27 cellular contexts compared by ENCODE assay signal in genomic region chr2:154015233-154015632, GRCh38.
"Had no signal": no experiment of that assay in that cellular context is flagged by ENCODE, and none has a peak within 500 bp of the region (broad histone marks: within the 10 kb centered on the region; RNA-seq: fewer than 3 reads in every experiment).

No MANE protein-coding gene starts in this region.

- DNase-seq: colonic mucosa; cortex of kidney; dermis blood vessel endothelial cell; dorsolateral prefrontal cortex; effector CD4-positive, alpha-beta T cell; effector CD8-positive, alpha-beta T cell; effector memory CD4-positive, alpha-beta T cell; effector memory CD8-positive, alpha-beta T cell; endodermal cell; erythroblast; esophagus squamous epithelium; foreskin fibroblast; foreskin keratinocyte; foreskin melanocyte; gastrocnemius medialis; glutamatergic neuron; head of caudate nucleus; heart left ventricle; heart right ventricle had no signal

- H3K9me3 ChIP-seq: colonic mucosa, esophagus muscularis mucosa, gastrocnemius medialis had no signal

- H3K27me3 ChIP-seq: colonic mucosa, dorsolateral prefrontal cortex, esophagus muscularis mucosa, esophagus squamous epithelium, foreskin keratinocyte, gastrocnemius medialis, gastroesophageal sphincter, heart left ventricle, heart right ventricle had no signal

- H3K4me3 ChIP-seq: colonic mucosa, coronary artery, dorsolateral prefrontal cortex, esophagus muscularis mucosa, esophagus squamous epithelium, gastrocnemius medialis, gastroesophageal sphincter, heart left ventricle, heart right ventricle had no signal

- H3K36me3 ChIP-seq: colonic mucosa, esophagus muscularis mucosa, esophagus squamous epithelium, gastrocnemius medialis, gastroesophageal sphincter, heart left ventricle, heart right ventricle had no signal

- ATAC-seq: effector memory CD8-positive, alpha-beta T cell; esophagus mucosa; foreskin keratinocyte; gastrocnemius medialis; gastroesophageal sphincter; heart left ventricle; heart right ventricle had no signal

- H3K4me1 ChIP-seq: colonic mucosa, esophagus muscularis mucosa, esophagus squamous epithelium, foreskin keratinocyte, gastrocnemius medialis, gastroesophageal sphincter, heart left ventricle, heart right ventricle had no signal

- H3K27ac ChIP-seq: colonic mucosa, coronary artery, dorsolateral prefrontal cortex, epithelial cell of prostate, esophagus muscularis mucosa, esophagus squamous epithelium, foreskin keratinocyte, gastrocnemius medialis, gastroesophageal sphincter, heart left ventricle, heart right ventricle had no signal

- FAIRE-seq: colon, endometrium, endothelial cell of umbilical vein had no signal
